8 cellular contexts compared by ENCODE assay signal in the genomic region with DNA sequence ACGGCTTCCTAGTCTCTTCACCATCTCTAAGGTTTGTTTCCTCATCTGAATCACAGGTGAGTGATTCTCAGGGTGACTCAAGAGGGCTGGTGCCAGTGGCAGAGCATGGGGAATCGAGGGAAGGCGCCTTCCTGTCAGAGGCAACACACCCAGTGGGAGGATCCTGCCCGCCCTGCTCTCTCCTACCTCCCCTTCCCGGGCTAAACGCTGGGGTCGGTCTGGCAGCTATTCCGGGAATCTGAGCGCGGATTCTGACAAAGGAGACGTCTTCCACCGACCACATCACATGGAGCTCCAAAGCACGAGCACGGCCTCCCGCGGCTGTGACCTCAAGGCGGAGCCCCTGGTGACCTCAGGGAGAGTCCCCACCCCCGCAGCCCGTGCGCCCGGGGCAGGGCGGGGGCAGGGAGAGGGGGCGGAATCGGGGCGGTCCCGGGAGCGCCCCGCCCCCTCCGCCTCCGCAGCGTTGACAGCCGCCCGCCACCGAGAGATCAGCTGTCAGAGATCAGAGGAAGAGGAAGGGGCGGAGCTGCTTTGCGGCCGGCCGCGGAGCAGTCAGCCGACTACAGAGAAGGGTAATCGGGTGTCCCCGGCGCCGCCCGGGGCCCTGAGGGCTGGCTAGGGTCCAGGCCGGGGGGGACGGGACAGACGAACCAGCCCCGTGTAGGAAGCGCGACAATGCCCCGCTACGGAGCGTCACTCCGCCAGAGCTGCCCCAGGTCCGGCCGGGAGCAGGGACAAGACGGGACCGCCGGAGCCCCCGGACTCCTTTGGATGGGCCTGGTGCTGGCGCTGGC.
A peak's percentile ranks its signal among the peaks of the same experiment; 100 is the strongest.
DNase-seq lines count a peak whose midpoint lies in the region; ATAC-seq lines count a peak whose summit lies in the region.

A gene (plus strand): TSS at position 554 of the 797 bp plus-strand sequence. CDS start 125 bp downstream, at position 679.

- no peaks in the 10 kb centered on the region for H4K20me1 ChIP-seq in BLaER1

- peak within 1 kb of the TSS; percentile 74 for H3K9ac ChIP-seq in BLaER1

- peak; percentile 98 for ATAC-seq in HG03457 (IDR thresholded peaks at IDR 0.05; ENCODE audit: unreplicated experiment)

- peak within 1 kb of the TSS; percentile 90 for H3K4me2 ChIP-seq in BLaER1

- H3K4me3 ChIP-seq in BLaER1: peak within 1 kb of the TSS; percentile 74

- H3K36me3 ChIP-seq in BLaER1: no peaks in the 10 kb centered on the region

- peak within 1 kb of the TSS; percentile 69 for H3K27ac ChIP-seq in BLaER1

- peaks cover 26% of the 10 kb centered on the region for H3K4me1 ChIP-seq in BLaER1

- H3K9me3 ChIP-seq in BLaER1: no peaks in the 10 kb centered on the region

- DNase-seq in GM19240 (ENCODE audit: insufficient read length, low spot score): peak; percentile 80
- DNase-seq in NCI-H526 (lab: John Stamatoyannopoulos, UW): peak; percentile 87 to 96
- DNase-seq in activated CD4-positive, alpha-beta T cell treated with anti-CD3 and anti-CD28 coated beads, Interleukin-2, amount 50 U/mL, for 1 hour: peak; percentile 91
- peak; percentile 82 for DNase-seq in cortex of kidney (lab: John Stamatoyannopoulos, UW)
- DNase-seq in left kidney (ENCODE audit: low read depth, low spot score): peak; percentile 96
- DNase-seq in stimulated activated CD4-positive, alpha-beta T cell treated with anti-CD3 and anti-CD28 coated beads, Interleukin-1b, Interleukin-23, amount 100 ng/mL, for 48 hours: peak; percentile 94

- H3K27me3 ChIP-seq in BLaER1: no peaks in the 10 kb centered on the region

Comparison
In these comparisons a context has a peak if more than half of its experiments do, and no peak if none do; other contexts are left out.
1. Peak in every context shown above with its lines: DNase-seq, ATAC-seq, H3K4me3 ChIP-seq and H3K27ac ChIP-seq.